1 cellular context compared by ENCODE assay signal in the genomic region with DNA sequence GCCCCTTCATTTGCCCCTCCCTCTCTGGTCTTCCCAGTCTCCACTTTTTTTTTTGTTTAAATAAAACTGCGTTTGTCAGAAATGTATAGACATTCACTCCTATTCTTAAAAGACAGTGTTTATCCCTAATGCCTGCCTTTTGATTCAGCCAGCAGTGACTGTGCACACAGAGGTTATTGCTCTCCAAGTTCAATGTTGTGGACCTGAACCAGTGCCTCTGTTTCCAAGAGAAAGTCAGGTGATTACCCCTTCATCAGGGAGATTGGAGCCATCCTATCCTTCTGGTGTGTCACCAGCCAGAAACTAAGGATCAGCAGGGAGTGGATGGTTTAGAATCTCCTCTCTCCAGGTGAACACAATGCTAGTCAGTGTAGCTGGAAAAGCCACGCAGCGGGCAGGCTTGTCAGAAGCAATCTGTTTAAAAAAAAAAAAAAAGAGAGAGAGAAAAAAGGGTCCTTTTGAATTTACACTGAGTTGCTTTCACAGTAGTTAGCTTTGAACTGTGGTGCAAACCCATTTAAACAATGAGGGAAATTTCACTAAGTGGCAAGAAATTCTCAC.
A peak's percentile ranks its signal among the peaks of the same experiment; 100 is the strongest.
TF ChIP-seq lines count a peak whose summit lies in the region.

No MANE protein-coding gene starts in this region.

TF ChIP-seq in HepG2, 621 proteins besides CTCF, POLR2A, EP300 and RAD21 (continued from another document and continues in another):
- no peak for TF ChIP-seq EEA1 (CRISPR knock-in tag; IDR thresholded peaks at IDR 0.05; ENCODE audit: borderline replicate concordance)
- TF ChIP-seq, protein P1, sequence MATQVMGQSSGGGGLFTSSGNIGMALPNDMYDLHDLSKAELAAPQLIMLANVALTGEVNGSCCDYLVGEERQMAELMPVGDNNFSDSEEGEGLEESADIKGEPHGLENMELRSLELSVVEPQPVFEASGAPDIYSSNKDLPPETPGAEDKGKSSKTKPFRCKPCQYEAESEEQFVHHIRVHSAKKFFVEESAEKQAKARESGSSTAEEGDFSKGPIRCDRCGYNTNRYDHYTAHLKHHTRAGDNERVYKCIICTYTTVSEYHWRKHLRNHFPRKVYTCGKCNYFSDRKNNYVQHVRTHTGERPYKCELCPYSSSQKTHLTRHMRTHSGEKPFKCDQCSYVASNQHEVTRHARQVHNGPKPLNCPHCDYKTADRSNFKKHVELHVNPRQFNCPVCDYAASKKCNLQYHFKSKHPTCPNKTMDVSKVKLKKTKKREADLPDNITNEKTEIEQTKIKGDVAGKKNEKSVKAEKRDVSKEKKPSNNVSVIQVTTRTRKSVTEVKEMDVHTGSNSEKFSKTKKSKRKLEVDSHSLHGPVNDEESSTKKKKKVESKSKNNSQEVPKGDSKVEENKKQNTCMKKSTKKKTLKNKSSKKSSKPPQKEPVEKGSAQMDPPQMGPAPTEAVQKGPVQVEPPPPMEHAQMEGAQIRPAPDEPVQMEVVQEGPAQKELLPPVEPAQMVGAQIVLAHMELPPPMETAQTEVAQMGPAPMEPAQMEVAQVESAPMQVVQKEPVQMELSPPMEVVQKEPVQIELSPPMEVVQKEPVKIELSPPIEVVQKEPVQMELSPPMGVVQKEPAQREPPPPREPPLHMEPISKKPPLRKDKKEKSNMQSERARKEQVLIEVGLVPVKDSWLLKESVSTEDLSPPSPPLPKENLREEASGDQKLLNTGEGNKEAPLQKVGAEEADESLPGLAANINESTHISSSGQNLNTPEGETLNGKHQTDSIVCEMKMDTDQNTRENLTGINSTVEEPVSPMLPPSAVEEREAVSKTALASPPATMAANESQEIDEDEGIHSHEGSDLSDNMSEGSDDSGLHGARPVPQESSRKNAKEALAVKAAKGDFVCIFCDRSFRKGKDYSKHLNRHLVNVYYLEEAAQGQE (IDR thresholded peaks at IDR 0.05; ENCODE audit: borderline replicate concordance in 1 of 2, low read depth in 1 of 2, low read length in 2 of 2): peak in 1 of 2 experiments; percentile 11; a peak in 1 of 4 replicates
- no peak for TF ChIP-seq NR2F6 (IDR thresholded peaks at IDR 0.05)
- peak; percentile 19; the same call in 1 of the 2 replicates for TF ChIP-seq NR2F6 (CRISPR knock-in tag; IDR thresholded peaks at IDR 0.05)
- TF ChIP-seq NFKB2 (CRISPR knock-in tag; IDR thresholded peaks at IDR 0.05; ENCODE audit: borderline replicate concordance): no peak
- no peak for TF ChIP-seq ZNF776 (CRISPR knock-in tag; IDR thresholded peaks at IDR 0.05)
- peak; percentile 51; the same call in 1 of the 2 replicates for TF ChIP-seq POLR2G (IDR thresholded peaks at IDR 0.05; ENCODE audit: low read depth, low read length)
- TF ChIP-seq ZNF562 (CRISPR knock-in tag; IDR thresholded peaks at IDR 0.05; ENCODE audit: borderline replicate concordance): no peak
- TF ChIP-seq CREM (IDR thresholded peaks at IDR 0.05): peak; percentile 66; the same call in 1 of the 2 replicates
- no peak for TF ChIP-seq CREM (CRISPR knock-in tag; IDR thresholded peaks at IDR 0.05)
- TF ChIP-seq SIX1 (CRISPR knock-in tag; IDR thresholded peaks at IDR 0.05; ENCODE audit: borderline replicate concordance): peak; percentile 45; the same call in 1 of the 2 replicates
- peak; percentile 84 for TF ChIP-seq TBX2 (CRISPR knock-in tag; IDR thresholded peaks at IDR 0.05; ENCODE audit: borderline replicate concordance)
- TF ChIP-seq NFIC (IDR thresholded peaks at IDR 0.05; ENCODE audit: low read length): peak; percentile 35; the same call in 1 of the 2 replicates
- peak; percentile 20 for TF ChIP-seq TEAD3 (CRISPR knock-in tag; optimal IDR thresholded peaks at IDR 0.05; ENCODE audit: borderline replicate concordance)
- TF ChIP-seq ZFYVE20 (CRISPR knock-in tag; IDR thresholded peaks at IDR 0.05; ENCODE audit: borderline replicate concordance, low read depth): no peak
- peak; percentile 58; the same call in 1 of the 2 replicates for TF ChIP-seq ESRRA (CRISPR knock-in tag; IDR thresholded peaks at IDR 0.05; ENCODE audit: low read depth)
- peak; percentile 68 for TF ChIP-seq ERF (CRISPR knock-in tag; IDR thresholded peaks at IDR 0.05)
- no peak for TF ChIP-seq ATF7-NPFF (CRISPR knock-in tag; IDR thresholded peaks at IDR 0.05; ENCODE audit: low read depth)
- TF ChIP-seq ZNF670 (CRISPR knock-in tag; IDR thresholded peaks at IDR 0.05; ENCODE audit: borderline replicate concordance): peak; percentile 66; the same call in 1 of the 2 replicates
- peak; percentile 47; the same call in 1 of the 2 replicates for TF ChIP-seq SALL1 (CRISPR knock-in tag; IDR thresholded peaks at IDR 0.05)
- TF ChIP-seq, protein P2, sequence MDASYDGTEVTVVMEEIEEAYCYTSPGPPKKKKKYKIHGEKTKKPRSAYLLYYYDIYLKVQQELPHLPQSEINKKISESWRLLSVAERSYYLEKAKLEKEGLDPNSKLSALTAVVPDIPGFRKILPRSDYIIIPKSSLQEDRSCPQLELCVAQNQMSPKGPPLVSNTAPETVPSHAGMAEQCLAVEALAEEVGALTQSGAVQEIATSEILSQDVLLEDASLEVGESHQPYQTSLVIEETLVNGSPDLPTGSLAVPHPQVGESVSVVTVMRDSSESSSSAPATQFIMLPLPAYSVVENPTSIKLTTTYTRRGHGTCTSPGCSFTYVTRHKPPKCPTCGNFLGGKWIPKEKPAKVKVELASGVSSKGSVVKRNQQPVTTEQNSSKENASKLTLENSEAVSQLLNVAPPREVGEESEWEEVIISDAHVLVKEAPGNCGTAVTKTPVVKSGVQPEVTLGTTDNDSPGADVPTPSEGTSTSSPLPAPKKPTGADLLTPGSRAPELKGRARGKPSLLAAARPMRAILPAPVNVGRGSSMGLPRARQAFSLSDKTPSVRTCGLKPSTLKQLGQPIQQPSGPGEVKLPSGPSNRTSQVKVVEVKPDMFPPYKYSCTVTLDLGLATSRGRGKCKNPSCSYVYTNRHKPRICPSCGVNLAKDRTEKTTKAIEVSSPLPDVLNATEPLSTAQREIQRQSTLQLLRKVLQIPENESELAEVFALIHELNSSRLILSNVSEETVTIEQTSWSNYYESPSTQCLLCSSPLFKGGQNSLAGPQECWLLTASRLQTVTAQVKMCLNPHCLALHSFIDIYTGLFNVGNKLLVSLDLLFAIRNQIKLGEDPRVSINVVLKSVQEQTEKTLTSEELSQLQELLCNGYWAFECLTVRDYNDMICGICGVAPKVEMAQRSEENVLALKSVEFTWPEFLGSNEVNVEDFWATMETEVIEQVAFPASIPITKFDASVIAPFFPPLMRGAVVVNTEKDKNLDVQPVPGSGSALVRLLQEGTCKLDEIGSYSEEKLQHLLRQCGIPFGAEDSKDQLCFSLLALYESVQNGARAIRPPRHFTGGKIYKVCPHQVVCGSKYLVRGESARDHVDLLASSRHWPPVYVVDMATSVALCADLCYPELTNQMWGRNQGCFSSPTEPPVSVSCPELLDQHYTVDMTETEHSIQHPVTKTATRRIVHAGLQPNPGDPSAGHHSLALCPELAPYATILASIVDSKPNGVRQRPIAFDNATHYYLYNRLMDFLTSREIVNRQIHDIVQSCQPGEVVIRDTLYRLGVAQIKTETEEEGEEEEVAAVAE (CRISPR knock-in tag; IDR thresholded peaks at IDR 0.05; ENCODE audit: borderline replicate concordance): peak; percentile 31; the same call in 1 of the 2 replicates
- TF ChIP-seq, protein P3, sequence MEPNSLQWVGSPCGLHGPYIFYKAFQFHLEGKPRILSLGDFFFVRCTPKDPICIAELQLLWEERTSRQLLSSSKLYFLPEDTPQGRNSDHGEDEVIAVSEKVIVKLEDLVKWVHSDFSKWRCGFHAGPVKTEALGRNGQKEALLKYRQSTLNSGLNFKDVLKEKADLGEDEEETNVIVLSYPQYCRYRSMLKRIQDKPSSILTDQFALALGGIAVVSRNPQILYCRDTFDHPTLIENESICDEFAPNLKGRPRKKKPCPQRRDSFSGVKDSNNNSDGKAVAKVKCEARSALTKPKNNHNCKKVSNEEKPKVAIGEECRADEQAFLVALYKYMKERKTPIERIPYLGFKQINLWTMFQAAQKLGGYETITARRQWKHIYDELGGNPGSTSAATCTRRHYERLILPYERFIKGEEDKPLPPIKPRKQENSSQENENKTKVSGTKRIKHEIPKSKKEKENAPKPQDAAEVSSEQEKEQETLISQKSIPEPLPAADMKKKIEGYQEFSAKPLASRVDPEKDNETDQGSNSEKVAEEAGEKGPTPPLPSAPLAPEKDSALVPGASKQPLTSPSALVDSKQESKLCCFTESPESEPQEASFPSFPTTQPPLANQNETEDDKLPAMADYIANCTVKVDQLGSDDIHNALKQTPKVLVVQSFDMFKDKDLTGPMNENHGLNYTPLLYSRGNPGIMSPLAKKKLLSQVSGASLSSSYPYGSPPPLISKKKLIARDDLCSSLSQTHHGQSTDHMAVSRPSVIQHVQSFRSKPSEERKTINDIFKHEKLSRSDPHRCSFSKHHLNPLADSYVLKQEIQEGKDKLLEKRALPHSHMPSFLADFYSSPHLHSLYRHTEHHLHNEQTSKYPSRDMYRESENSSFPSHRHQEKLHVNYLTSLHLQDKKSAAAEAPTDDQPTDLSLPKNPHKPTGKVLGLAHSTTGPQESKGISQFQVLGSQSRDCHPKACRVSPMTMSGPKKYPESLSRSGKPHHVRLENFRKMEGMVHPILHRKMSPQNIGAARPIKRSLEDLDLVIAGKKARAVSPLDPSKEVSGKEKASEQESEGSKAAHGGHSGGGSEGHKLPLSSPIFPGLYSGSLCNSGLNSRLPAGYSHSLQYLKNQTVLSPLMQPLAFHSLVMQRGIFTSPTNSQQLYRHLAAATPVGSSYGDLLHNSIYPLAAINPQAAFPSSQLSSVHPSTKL (CRISPR knock-in tag; IDR thresholded peaks at IDR 0.05): peak; percentile 63
- TF ChIP-seq SOX13 (IDR thresholded peaks at IDR 0.05): peak; percentile 76
- peak in 1 of 2 experiments; percentile 81; a peak in 2 of 4 replicates for TF ChIP-seq SOX13 (CRISPR knock-in tag; conservative IDR thresholded peaks at IDR 0.05 in 1 of 2, IDR thresholded peaks at IDR 0.05 in 1 of 2)
- peak; percentile 16; the same call in 1 of the 2 replicates for TF ChIP-seq HNF4A (CRISPR knock-in tag; IDR thresholded peaks at IDR 0.05)
- TF ChIP-seq MED1 (CRISPR knock-in tag; IDR thresholded peaks at IDR 0.05): peak; percentile 50
- no peak for TF ChIP-seq MTF1 (CRISPR knock-in tag; IDR thresholded peaks at IDR 0.05)
- peak; percentile 37 for TF ChIP-seq ZEB1 (IDR thresholded peaks at IDR 0.05; ENCODE audit: insufficient replicate concordance, low read depth)
- 0 out of 2 replicates have a peak, but pooled peaks have one; percentile 7 for TF ChIP-seq ETV5 (CRISPR knock-in tag; IDR thresholded peaks at IDR 0.05; ENCODE audit: borderline replicate concordance)
- 0 out of 2 replicates have a peak, but pooled peaks have one; percentile 4 for TF ChIP-seq TGIF2 (CRISPR knock-in tag; IDR thresholded peaks at IDR 0.05)
- no peak for TF ChIP-seq ZFP90 (CRISPR knock-in tag; IDR thresholded peaks at IDR 0.05; ENCODE audit: borderline replicate concordance)
- no peak for TF ChIP-seq ARID2 (CRISPR knock-in tag; IDR thresholded peaks at IDR 0.05; ENCODE audit: borderline replicate concordance)
- TF ChIP-seq, protein P4, sequence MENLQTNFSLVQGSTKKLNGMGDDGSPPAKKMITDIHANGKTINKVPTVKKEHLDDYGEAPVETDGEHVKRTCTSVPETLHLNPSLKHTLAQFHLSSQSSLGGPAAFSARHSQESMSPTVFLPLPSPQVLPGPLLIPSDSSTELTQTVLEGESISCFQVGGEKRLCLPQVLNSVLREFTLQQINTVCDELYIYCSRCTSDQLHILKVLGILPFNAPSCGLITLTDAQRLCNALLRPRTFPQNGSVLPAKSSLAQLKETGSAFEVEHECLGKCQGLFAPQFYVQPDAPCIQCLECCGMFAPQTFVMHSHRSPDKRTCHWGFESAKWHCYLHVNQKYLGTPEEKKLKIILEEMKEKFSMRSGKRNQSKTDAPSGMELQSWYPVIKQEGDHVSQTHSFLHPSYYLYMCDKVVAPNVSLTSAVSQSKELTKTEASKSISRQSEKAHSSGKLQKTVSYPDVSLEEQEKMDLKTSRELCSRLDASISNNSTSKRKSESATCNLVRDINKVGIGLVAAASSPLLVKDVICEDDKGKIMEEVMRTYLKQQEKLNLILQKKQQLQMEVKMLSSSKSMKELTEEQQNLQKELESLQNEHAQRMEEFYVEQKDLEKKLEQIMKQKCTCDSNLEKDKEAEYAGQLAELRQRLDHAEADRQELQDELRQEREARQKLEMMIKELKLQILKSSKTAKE (CRISPR knock-in tag; IDR thresholded peaks at IDR 0.05; ENCODE audit: borderline replicate concordance): peak; percentile 41; the same call in 1 of the 2 replicates
- TF ChIP-seq, protein P5, sequence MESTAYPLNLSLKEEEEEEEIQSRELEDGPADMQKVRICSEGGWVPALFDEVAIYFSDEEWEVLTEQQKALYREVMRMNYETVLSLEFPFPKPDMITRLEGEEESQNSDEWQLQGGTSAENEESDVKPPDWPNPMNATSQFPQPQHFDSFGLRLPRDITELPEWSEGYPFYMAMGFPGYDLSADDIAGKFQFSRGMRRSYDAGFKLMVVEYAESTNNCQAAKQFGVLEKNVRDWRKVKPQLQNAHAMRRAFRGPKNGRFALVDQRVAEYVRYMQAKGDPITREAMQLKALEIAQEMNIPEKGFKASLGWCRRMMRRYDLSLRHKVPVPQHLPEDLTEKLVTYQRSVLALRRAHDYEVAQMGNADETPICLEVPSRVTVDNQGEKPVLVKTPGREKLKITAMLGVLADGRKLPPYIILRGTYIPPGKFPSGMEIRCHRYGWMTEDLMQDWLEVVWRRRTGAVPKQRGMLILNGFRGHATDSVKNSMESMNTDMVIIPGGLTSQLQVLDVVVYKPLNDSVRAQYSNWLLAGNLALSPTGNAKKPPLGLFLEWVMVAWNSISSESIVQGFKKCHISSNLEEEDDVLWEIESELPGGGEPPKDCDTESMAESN (CRISPR knock-in tag; conservative IDR thresholded peaks at IDR 0.05): 0 out of 2 replicates have a peak, but pooled peaks have one; percentile 57
- peak; percentile 38; the same call in 1 of the 2 replicates for TF ChIP-seq FOXK1 (CRISPR knock-in tag; IDR thresholded peaks at IDR 0.05; ENCODE audit: borderline replicate concordance, low read depth)
- TF ChIP-seq, protein P6, sequence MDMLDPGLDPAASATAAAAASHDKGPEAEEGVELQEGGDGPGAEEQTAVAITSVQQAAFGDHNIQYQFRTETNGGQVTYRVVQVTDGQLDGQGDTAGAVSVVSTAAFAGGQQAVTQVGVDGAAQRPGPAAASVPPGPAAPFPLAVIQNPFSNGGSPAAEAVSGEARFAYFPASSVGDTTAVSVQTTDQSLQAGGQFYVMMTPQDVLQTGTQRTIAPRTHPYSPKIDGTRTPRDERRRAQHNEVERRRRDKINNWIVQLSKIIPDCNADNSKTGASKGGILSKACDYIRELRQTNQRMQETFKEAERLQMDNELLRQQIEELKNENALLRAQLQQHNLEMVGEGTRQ (IDR thresholded peaks at IDR 0.05; ENCODE audit: low read depth, low read length): no peak
- TF ChIP-seq, protein P6 (CRISPR knock-in tag; IDR thresholded peaks at IDR 0.05; ENCODE audit: borderline replicate concordance): no peak
- peak; percentile 65 for TF ChIP-seq RBFOX2 (IDR thresholded peaks at IDR 0.05; ENCODE audit: low read depth, low read length)
